Comparison of ENCODE assay signal across 9 cellular contexts in the genomic region with DNA sequence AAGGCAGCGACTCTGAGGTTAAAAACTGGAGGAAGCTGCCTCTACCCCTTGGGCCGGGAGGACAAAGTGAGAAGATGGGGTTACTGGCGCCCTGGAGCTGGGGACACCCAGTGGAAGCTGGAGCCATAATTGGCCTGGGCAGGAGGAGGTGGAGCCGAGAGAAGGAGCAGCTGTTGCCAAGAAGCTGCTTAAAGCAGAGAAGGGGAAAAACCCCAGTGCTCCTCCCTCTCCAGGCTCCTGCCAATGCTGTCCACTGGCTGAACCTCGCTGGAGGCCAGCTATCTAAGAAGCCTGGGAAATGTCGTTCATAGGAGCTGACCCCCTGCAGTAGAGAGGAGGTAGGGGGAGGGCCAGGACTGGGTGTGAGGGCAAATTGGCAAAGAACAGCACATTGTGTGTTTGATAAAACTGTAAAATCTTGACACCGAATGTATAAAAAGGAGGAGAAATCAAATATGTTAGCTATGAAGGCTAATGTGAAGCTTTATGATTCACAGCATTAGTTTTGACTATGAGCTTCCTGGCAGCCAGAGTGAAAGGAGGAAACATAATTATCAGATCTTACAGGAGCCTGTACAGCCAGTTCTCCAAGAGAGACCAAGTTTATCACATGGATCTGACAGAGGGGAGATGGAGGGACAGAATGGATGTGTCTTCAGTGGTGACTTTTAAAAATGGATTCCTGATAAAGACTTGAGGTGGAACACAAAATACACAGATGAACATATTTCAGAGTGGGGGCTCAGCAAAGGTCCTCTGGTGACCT. TPM values are rescaled to one million over a fixed set of nuclear protein-coding genes. Genes with fewer than 3 reads are reported as not detected.
DNase-seq lines count a peak whose midpoint lies in the region; ATAC-seq and TF ChIP-seq lines count a peak whose summit lies in the region.
"Had no signal": no experiment of that assay in that cellular context is flagged by ENCODE, and none has a peak within 500 bp of the region (broad histone marks: within the 10 kb centered on the region; RNA-seq: fewer than 3 reads in every experiment).

No MANE protein-coding gene starts in this region.

- H3K27ac ChIP-seq in SJCRH30 (no peak overlapping the region), foreskin keratinocyte (no peak overlapping the region), sigmoid colon (peak overlapping the region in 3 of 4 donors; percentile 36 to 59 (median 50))
- H3K27ac ChIP-seq: breast epithelium had no signal

- DNase-seq in HCEC 1CT (peak; percentile 57), SJCRH30 (peak; percentile 72 to 80), foreskin keratinocyte (peak; percentile 14 to 42), sigmoid colon (peak; percentile 90), NCI-H345 (lab: John Stamatoyannopoulos, UW) (no peak), OCI-M1 (lab: John Stamatoyannopoulos, UW) (no peak)
- DNase-seq in activated CD4-positive, alpha-beta T cell treated with anti-CD3 and anti-CD28 coated beads for 4 hours = no peak

- TF ChIP-seq POLR2A in sigmoid colon (IDR thresholded peaks at IDR 0.05) = no peak

- TF ChIP-seq CTCF in foreskin keratinocyte (conservative IDR thresholded peaks at IDR 0.05) (peak; percentile 7), sigmoid colon (IDR thresholded peaks at IDR 0.05) (no peak)

- H3K4me3 ChIP-seq in SJCRH30 (no peak overlapping the region), sigmoid colon (no peak overlapping the region)
- H3K4me3 ChIP-seq: breast epithelium had no signal

- peak; percentile 45 for ATAC-seq in foreskin keratinocyte
- ATAC-seq in HG02973 (IDR thresholded peaks at IDR 0.05; ENCODE audit: unreplicated experiment) = no peak

- H3K36me3 ChIP-seq in SJCRH30 (no peaks in the 10 kb centered on the region), sigmoid colon (peaks cover 0 to 9% (median 0%) of the 10 kb centered on the region in 4 donors)
- H3K36me3 ChIP-seq: breast epithelium had no signal

- H3K9me3 ChIP-seq in SJCRH30 (replicated peaks) = no peaks in the 10 kb centered on the region
- H3K9me3 ChIP-seq in sigmoid colon = no peaks in the 10 kb centered on the region
- H3K9me3 ChIP-seq: breast epithelium had no signal

- H3K4me1 ChIP-seq in SJCRH30 = no peaks in the 10 kb centered on the region
- H3K4me1 ChIP-seq in foreskin keratinocyte = no peaks in the 10 kb centered on the region
- peaks cover 0 to 13% (median 1%) of the 10 kb centered on the region in 4 donors for H3K4me1 ChIP-seq in sigmoid colon
- H3K4me1 ChIP-seq: breast epithelium had no signal

- H3K27me3 ChIP-seq in SJCRH30 (no peaks in the 10 kb centered on the region), foreskin keratinocyte (peaks cover 49% of the 10 kb centered on the region), sigmoid colon (peaks cover 0 to 5% (median 0%) of the 10 kb centered on the region in 3 donors)

- WGBS in sigmoid colon, 2 donors = 10 to 41% methylated on average over 7 of the region's 7 CpGs

- intact Hi-C loops in sigmoid colon (cut with DNase I) = no loop called here

- no peak for TF ChIP-seq EP300 in sigmoid colon (IDR thresholded peaks at IDR 0.05)

RNA-seq across cellular contexts. Expression of gene HHIPL1, which starts 9.5 kb away (rescaled TPM):
- not detected in 2 replicates for total RNA-seq in SJCRH30 (2014; rRNA removed; shearing (Covaris generic))
- total RNA-seq in foreskin keratinocyte (0.46 and 0.71 TPM in 2 replicates), sigmoid colon (10 to 100 TPM in 1 of 4 donors, 1 to 10 TPM in 3; 3.6 to 10.8 (median 7.0) TPM)
- polyA plus RNA-seq in foreskin keratinocyte (0.45 and 0.58 TPM in 2 replicates), sigmoid colon (under 1 TPM in 1 of 3 donors, not detected in 2; 0.80 TPM)

RNA-seq across cellular contexts. Expression of gene CYP46A1, which starts 29.7 kb away (rescaled TPM):
- 0.08 and 0.10 TPM in 2 replicates for total RNA-seq in SJCRH30 (2014; rRNA removed; shearing (Covaris generic))
- total RNA-seq in foreskin keratinocyte = 0.04 TPM in 1 of 2 replicates, not detected in the other
- 0.02 TPM in 1 of 2 replicates, not detected in the other for polyA plus RNA-seq in foreskin keratinocyte
- 1 to 10 TPM in 3 of 4 donors, under 1 TPM in 1; 0.36 to 2.0 (median 1.6) TPM for total RNA-seq in sigmoid colon
- polyA plus RNA-seq in sigmoid colon = under 1 TPM in 2 of 3 donors, not detected in 1; under 0.01 to 0.35 TPM

RNA-seq across cellular contexts. Expression of gene CCDC85C, which starts 50.4 kb away (rescaled TPM):
- total RNA-seq in SJCRH30 (2014; rRNA removed; shearing (Covaris generic)) = 12.2 and 12.9 TPM in 2 replicates
- total RNA-seq in foreskin keratinocyte (51.9 and 65.2 TPM in 2 replicates), sigmoid colon (10 to 100 TPM; 11.4 to 31.9 (median 23.9) TPM)
- polyA plus RNA-seq in foreskin keratinocyte (26.0 and 35.4 TPM in 2 replicates), sigmoid colon (10 to 100 TPM; 12.6 to 79.0 (median 49.9) TPM)

Comparison
In these comparisons a context has a peak if more than half of its experiments do, and no peak if none do; other contexts are left out.
1. DNase-seq: peak in HCEC 1CT (single experiment), SJCRH30 (2 of 2), foreskin keratinocyte (2 of 2) and sigmoid colon (single experiment); none in activated CD4-positive, alpha-beta T cell treated with anti-CD3 and anti-CD28 coated beads for 4 hours (0 of 2), NCI-H345 (single experiment) and OCI-M1 (single experiment).
2. H3K27ac ChIP-seq: peak in sigmoid colon (3 of 4); none in SJCRH30 (single experiment) and foreskin keratinocyte (single experiment).